ENCODE assay signal across 8 cellular contexts in the genomic region with DNA sequence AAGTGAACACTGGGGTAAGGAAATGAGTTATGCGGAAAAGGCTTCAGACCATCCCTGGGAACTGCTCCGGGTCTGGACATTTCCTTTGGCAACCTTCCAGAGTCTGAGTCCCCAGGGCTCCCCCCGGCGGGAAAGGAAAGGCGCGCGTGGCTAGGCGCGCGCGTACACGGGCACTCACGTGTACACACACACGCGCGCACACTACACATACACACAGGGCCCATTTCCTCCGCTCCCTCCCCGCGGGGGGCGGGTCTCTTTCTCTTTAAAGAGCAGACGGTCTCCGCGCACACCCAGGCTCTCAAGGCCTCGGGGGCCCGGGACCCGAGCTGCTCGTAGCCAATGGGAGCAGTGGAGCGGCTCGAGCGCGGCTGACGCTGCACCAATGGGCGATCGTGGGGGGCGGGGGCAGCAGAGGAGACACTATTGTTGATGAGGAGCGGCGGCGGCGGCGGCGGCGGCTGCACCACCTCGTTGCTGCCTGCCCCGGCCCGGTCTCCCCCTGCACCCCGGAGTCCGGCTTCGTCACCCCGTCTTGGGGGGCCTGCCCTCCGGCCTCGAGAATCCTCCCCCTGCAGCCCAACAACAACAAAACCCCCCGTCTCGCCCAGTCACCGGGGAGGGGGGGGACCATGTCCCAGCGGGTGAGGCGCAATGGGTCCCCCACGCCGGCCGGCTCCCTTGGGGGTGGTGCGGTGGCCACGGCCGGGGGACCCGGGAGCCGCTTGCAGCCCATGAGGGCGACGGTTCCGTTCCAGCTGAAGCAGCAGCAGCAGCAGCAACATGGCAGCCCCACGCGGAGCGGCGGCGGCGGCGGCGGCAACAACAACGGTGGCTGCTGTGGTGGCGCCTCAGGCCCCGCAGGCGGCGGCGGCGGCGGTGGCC. TPM values are rescaled to one million over a fixed set of nuclear protein-coding genes. Genes with fewer than 3 reads are reported as not detected.
DNase-seq lines count a peak whose midpoint lies in the region; ATAC-seq and TF ChIP-seq lines count a peak whose summit lies in the region.

A gene (plus strand): TSS at position 414 of the 885 bp plus-strand sequence. CDS start 219 bp downstream, at position 633.

- peak within 1 kb of the TSS; percentile 93 to 95 for H3K4me3 ChIP-seq in prostate gland

- H3K27ac ChIP-seq in prostate gland = peak within 1 kb of the TSS; percentile 92 to 93

- WGBS in prostate gland = 0% methylated on average over 53 of the region's 83 CpGs

- ATAC-seq in GM18502 (IDR thresholded peaks at IDR 0.05; ENCODE audit: poor library complexity, unreplicated experiment) (peak; percentile 93), HG02943 (IDR thresholded peaks at IDR 0.05; ENCODE audit: low read depth, unreplicated experiment) (peak; percentile 88), left ventricle myocardium superior (peak; percentile 98)

- peak; percentile 84 for TF ChIP-seq POLR2A in prostate gland (IDR thresholded peaks at IDR 0.05)

- no peaks in the 10 kb centered on the region for H3K27me3 ChIP-seq in prostate gland (replicated peaks; ENCODE audit: insufficient read depth)

- no peak for TF ChIP-seq CTCF in prostate gland (IDR thresholded peaks at IDR 0.05)

- H3K36me3 ChIP-seq in prostate gland = no peaks in the 10 kb centered on the region

- intact Hi-C loops in left ventricle myocardium superior (cut with micrococcal nuclease) (no loop called here), prostate gland (cut with DNase I) (no loop called here)

- no peaks in the 10 kb centered on the region for H3K4me1 ChIP-seq in prostate gland (replicated peaks)

- DNase-seq in NCI-H187 (lab: John Stamatoyannopoulos, UW) = peak; percentile 87 to 89
- peak; percentile 96 to 99 (median 98) for DNase-seq in T-helper 2 cell
- peak; percentile 67 to 99 (median 96) for DNase-seq in anterior cingulate cortex (lab: John Stamatoyannopoulos, UW)
- peak; percentile 100 for DNase-seq in left ventricle myocardium superior
- DNase-seq in prostate gland (ENCODE audit: low spot score) = peak; percentile 98
- DNase-seq in ureter (ENCODE audit: low spot score) = peak; percentile 99

- no peaks in the 10 kb centered on the region for H3K9me3 ChIP-seq in prostate gland

RNA-seq across cellular contexts. Expression of the gene that starts here (rescaled TPM):
- 2.4 TPM for total RNA-seq in left ventricle myocardium superior
- 10 to 100 TPM; 27.5 to 30.5 TPM for total RNA-seq in prostate gland
- 20.6 TPM for total RNA-seq in ureter

Comparison
In these comparisons a context has a peak if more than half of its experiments do, and no peak if none do; other contexts are left out.
1. Peak in every context shown above with its lines: DNase-seq, ATAC-seq, H3K4me3 ChIP-seq and H3K27ac ChIP-seq.